Comparison of ENCODE assay signal across 16 cellular contexts in the genomic region with DNA sequence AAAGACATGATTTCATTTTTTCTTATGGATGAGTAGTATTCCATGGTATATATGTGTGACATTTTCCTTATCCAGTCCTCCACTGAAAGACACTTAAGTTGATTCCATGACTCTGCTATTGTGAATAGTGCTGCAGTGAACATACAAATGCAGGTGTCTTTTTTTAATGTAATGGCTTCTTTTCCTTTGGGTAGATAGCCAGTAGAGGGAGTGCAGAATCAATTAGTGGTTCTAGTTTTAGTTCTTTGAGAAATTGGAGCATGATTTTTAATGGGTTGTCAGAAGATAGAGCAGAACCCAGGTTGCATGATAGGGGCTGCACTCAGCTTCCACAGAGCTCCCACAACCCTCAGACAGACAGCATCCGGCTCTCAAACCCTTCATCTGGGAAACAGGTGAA.
"Had no signal": no experiment of that assay in that cellular context is flagged by ENCODE, and none has a peak within 500 bp of the region (broad histone marks: within the 10 kb centered on the region; RNA-seq: fewer than 3 reads in every experiment).

No MANE protein-coding gene starts in this region.

- H3K36me3 ChIP-seq: left lung had no signal

- DNase-seq: activated naive CD4-positive, alpha-beta T cell; activated naive CD8-positive, alpha-beta T cell treated with anti-CD3 and anti-CD28 coated beads, Interleukin-2, amount 10 ng/mL, durations not matched to agents 7 days and 5 days; activated T-cell treated with anti-CD3 and anti-CD28 coated beads for 4 hours; dermis blood vessel endothelial cell; effector memory CD8-positive, alpha-beta T cell; erythroblast; left lung; natural killer cell; posterior cingulate gyrus; right cardiac atrium; small intestine; stimulated activated CD4-positive, alpha-beta T cell treated with anti-CD3 and anti-CD28 coated beads, Interleukin-4, amount 100 ng/mL, for 24 hours; stimulated activated naive CD4-positive, alpha-beta T cell treated with Interleukin-2 at 50 U/mL for 16 hours; T-cell; T-helper 9 cell had no signal

- H3K4me2 ChIP-seq: hepatocyte had no signal

- H3K4me1 ChIP-seq: left lung had no signal

- H3K4me3 ChIP-seq: hepatocyte, left lung had no signal

- H3K79me2 ChIP-seq: hepatocyte had no signal

- H3K27ac ChIP-seq: hepatocyte, left lung had no signal

- H3K27me3 ChIP-seq: hepatocyte, left lung had no signal
